8 cellular contexts compared by ENCODE assay signal in the genomic region with DNA sequence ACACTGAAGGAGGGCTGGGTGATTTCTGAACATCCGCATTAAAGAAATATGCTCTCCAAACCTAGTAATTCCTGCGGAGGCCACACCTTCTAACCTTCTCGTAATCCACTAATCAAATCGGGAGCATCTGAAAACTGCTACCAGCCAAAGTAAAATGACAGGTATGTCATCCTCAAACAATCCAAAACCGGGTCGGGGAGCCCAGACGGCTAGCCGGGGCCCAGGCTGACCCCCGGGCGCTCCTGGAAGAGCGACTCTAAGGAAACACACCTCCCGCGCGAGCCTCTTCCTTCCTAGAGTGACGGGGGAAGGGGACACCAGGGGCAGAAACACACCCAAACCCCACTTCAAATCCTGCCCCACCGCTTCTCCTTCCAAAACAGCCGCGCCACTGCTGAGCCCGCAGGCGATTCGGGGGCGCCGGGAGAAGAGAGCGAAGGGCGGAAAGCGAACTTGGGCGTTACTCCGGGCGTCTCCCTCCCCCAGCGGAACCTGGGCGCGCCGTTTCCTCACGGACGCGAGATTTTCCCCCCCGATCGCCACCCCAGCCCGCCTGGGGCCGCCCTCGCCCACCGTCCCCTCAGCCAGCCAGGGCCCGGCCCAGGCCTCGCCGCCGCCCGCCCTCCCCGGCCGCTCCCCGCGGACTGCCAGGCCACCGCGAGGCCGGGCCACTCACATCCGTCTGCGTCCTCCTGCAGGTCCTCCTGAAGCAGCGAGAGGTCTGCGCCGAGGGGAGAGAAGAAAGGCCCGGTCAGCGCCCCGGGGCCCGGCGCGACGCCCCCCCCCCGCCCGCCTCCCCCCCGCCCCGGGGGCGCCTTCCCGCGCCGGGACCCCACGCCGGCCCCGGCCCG. TPM values are rescaled to one million over a fixed set of nuclear protein-coding genes. Genes with fewer than 3 reads are reported as not detected.
DNase-seq lines count a peak whose midpoint lies in the region; ATAC-seq, FAIRE-seq and TF ChIP-seq lines count a peak whose summit lies in the region.

No MANE protein-coding gene starts in this region.

- H3K9me3 ChIP-seq in heart left ventricle: no peaks in the 10 kb centered on the region
- no peaks in the 10 kb centered on the region for H3K9me3 ChIP-seq in pancreas

- H3K9me3 Mint-ChIP-seq in activated naive CD8-positive, alpha-beta T cell treated with anti-CD3 and anti-CD28 coated beads, Interleukin-2, amount 10 ng/mL, durations not matched to agents 7 days and 5 days: no peaks in the 10 kb centered on the region

- H3K4me1 Mint-ChIP-seq in activated naive CD8-positive, alpha-beta T cell treated with anti-CD3 and anti-CD28 coated beads, Interleukin-2, amount 10 ng/mL, durations not matched to agents 7 days and 5 days: peaks cover 37% of the 10 kb centered on the region

- peak; percentile 60 for DNase-seq in COR-L47 (lab: John Stamatoyannopoulos, UW)
- DNase-seq in HK-2 (ENCODE audit: unreplicated experiment): peak; percentile 50
- DNase-seq in SK-MEL-5 (ENCODE audit: low read depth, low spot score): peak; percentile 21
- DNase-seq in activated naive CD8-positive, alpha-beta T cell treated with anti-CD3 and anti-CD28 coated beads, Interleukin-2, amount 10 ng/mL, durations not matched to agents 7 days and 5 days: peak; percentile 70
- peak; percentile 66 to 80 (median 73) for DNase-seq in heart left ventricle
- peak; percentile 53 to 84 (median 66) for DNase-seq in pancreas

- TF ChIP-seq POLR2A in heart left ventricle (IDR thresholded peaks at IDR 0.05): no peak

- H3K27me3 Mint-ChIP-seq in activated naive CD8-positive, alpha-beta T cell treated with anti-CD3 and anti-CD28 coated beads, Interleukin-2, amount 10 ng/mL, durations not matched to agents 7 days and 5 days: no peaks in the 10 kb centered on the region

- H3K27ac Mint-ChIP-seq in activated naive CD8-positive, alpha-beta T cell treated with anti-CD3 and anti-CD28 coated beads, Interleukin-2, amount 10 ng/mL, durations not matched to agents 7 days and 5 days: peak overlapping the region; percentile 81

- H3K4me3 ChIP-seq in heart left ventricle (peak overlapping the region; percentile 74 to 99 (median 85)), pancreas (peak overlapping the region; percentile 68 to 76 (median 72)), urinary bladder (ENCODE audit: low read depth, low read length) (peak overlapping the region; percentile 97)

- ATAC-seq in GM19455 (IDR thresholded peaks at IDR 0.05; ENCODE audit: unreplicated experiment) (peak; percentile 23), heart left ventricle (peak; percentile 34 to 80 (median 60)), pancreas (peak; percentile 26 to 58 (median 48))
- peak; percentile 41 for ATAC-seq in activated naive CD8-positive, alpha-beta T cell treated with anti-CD3 and anti-CD28 coated beads, Interleukin-2, amount 10 ng/mL, durations not matched to agents 7 days and 5 days (ENCODE audit: low read depth)

- H3K27me3 ChIP-seq in heart left ventricle (no peaks in the 10 kb centered on the region), pancreas (no peaks in the 10 kb centered on the region)

- TF ChIP-seq CTCF in heart left ventricle (IDR thresholded peaks at IDR 0.05): no peak
- TF ChIP-seq CTCF in pancreas (IDR thresholded peaks at IDR 0.05): no peak

- H3K36me3 Mint-ChIP-seq in activated naive CD8-positive, alpha-beta T cell treated with anti-CD3 and anti-CD28 coated beads, Interleukin-2, amount 10 ng/mL, durations not matched to agents 7 days and 5 days: peaks cover 13% of the 10 kb centered on the region

- in situ Hi-C loops in SK-MEL-5 (cut with HindIII; ENCODE audit: low pct_unique_long_range_greater_than_20kb, low sequenced_read_pairs): no loop called here

- H3K4me3 Mint-ChIP-seq in activated naive CD8-positive, alpha-beta T cell treated with anti-CD3 and anti-CD28 coated beads, Interleukin-2, amount 10 ng/mL, durations not matched to agents 7 days and 5 days: peak overlapping the region; percentile 97

- H3K36me3 ChIP-seq in heart left ventricle (peaks cover 0 to 13% (median 6%) of the 10 kb centered on the region in 9 donors), pancreas (no peaks in the 10 kb centered on the region), urinary bladder (ENCODE audit: insufficient read depth) (no peaks in the 10 kb centered on the region)

- FAIRE-seq in pancreas (lab: Jason Lieb, UNC): no peak

- POLR2A ChIA-PET in activated naive CD8-positive, alpha-beta T cell treated with anti-CD3 and anti-CD28 coated beads, Interleukin-2, amount 10 ng/mL, durations not matched to agents 7 days and 5 days (lab: Charles Lee): no interaction called here

- WGBS in heart left ventricle, 4 donors: 0 to 4% (median 1%) methylated on average over 4 to 78 of the region's 78 CpGs
- 0% methylated on average over 48 to 78 of the region's 78 CpGs for WGBS in pancreas, 2 donors
- 1% methylated on average over 76 of the region's 78 CpGs for WGBS in urinary bladder

- H3K27ac ChIP-seq in heart left ventricle: peak overlapping the region; percentile 92 to 99 (median 97)
- peak overlapping the region; percentile 86 to 96 (median 92) for H3K27ac ChIP-seq in pancreas
- peak overlapping the region; percentile 95 for H3K27ac ChIP-seq in urinary bladder (ENCODE audit: low read depth)

- H3K4me1 ChIP-seq in heart left ventricle (peaks cover 0 to 44% (median 29%) of the 10 kb centered on the region in 12 donors), pancreas (peaks cover 14 to 26% (median 14%) of the 10 kb centered on the region in 3 donors), urinary bladder (ENCODE audit: insufficient read depth) (no peaks in the 10 kb centered on the region)

- intact Hi-C loops in heart left ventricle (cut with DNase I) (loop anchor here in 6 of 10 donors (1.0 to 10.0 kb wide), 9 partner anchors 30 to 311 kb away; partner anchors contain the start of gene VAPA (in 1 of the 6)), pancreas (cut with DNase I) (no loop called here)

RNA-seq across cellular contexts. Expression of gene PPP4R1, which starts 0.6 kb away (rescaled TPM):
- 30.2 and 33.3 TPM in 2 replicates for total RNA-seq in SK-MEL-5 (2014; rRNA removed; shearing (Covaris generic))
- 24.4 and 29.1 TPM in 2 replicates for polyA plus RNA-seq in SK-MEL-5 (2015; cell fraction: cytosol; rRNA removed)
- 97.9 and 109 TPM in 2 replicates for polyA plus RNA-seq in SK-MEL-5 (2015; cell fraction: nucleus; rRNA removed)
- total RNA-seq in activated naive CD8-positive, alpha-beta T cell treated with anti-CD3 and anti-CD28 coated beads, Interleukin-2, amount 10 ng/mL, durations not matched to agents 7 days and 5 days: 10 to 100 TPM; 40.2 to 42.0 TPM
- 10 to 100 TPM; 39.1 to 81.3 (median 63.8) TPM for total RNA-seq in heart left ventricle
- polyA plus RNA-seq in heart left ventricle: 10 to 100 TPM; 13.9 to 43.4 TPM
- 10 to 100 TPM; 31.8 to 55.1 (median 41.1) TPM for total RNA-seq in pancreas
- polyA plus RNA-seq in pancreas: 10 to 100 TPM; 13.7 to 24.9 TPM
- 174 TPM for total RNA-seq in urinary bladder
- polyA plus RNA-seq in urinary bladder: 41.8 TPM

Comparison
In these comparisons a context has a peak if more than half of its experiments do, and no peak if none do; other contexts are left out.
1. Peak in every context shown above with its lines: DNase-seq, ATAC-seq, H3K4me3 ChIP-seq and H3K27ac ChIP-seq.
2. DNase-seq: peak in every context shown above with its lines; median percentile 73 in heart left ventricle; 70 in activated naive CD8-positive, alpha-beta T cell treated with anti-CD3 and anti-CD28 coated beads, Interleukin-2, amount 10 ng/mL, durations not matched to agents 7 days and 5 days; 66 in pancreas; 60 in COR-L47; 50 in HK-2; 21 in SK-MEL-5.
3. intact Hi-C loops: an anchor here in heart left ventricle (1.0 to 10.0 kb wide); none called in pancreas.